ENCODE assay signal across 8 cellular contexts in genomic region chr7:133081605-133082389, GRCh38. TPM values are rescaled to one million over a fixed set of nuclear protein-coding genes. Genes with fewer than 3 reads are reported as not detected.
DNase-seq lines count a peak whose midpoint lies in the region; ATAC-seq and TF ChIP-seq lines count a peak whose summit lies in the region.

CHCHD3 (minus strand) TSS chr7:133082090; CDS start chr7:133081937, 153 bp downstream.

- H3K4me1 Mint-ChIP-seq in H9, result peaks cover 35 to 36% of the 10 kb centered on the region in 2 experiments
- peaks cover 5 to 16% of the 10 kb centered on the region in 2 donors for H3K4me1 Mint-ChIP-seq in natural killer cell treated with Interleukin-12 subunit alpha and Interleukin-12 subunit beta and Interleukin-15 and Interleukin-18, amount 100 ng/mL, for 72 hours (ENCODE audit: low read depth in 2 of 2)

- ATAC-seq in natural killer cell treated with Interleukin-12 subunit alpha and Interleukin-12 subunit beta and Interleukin-15 and Interleukin-18, amount 100 ng/mL, for 72 hours, result peak; percentile 100
- peak; percentile 99 for ATAC-seq in stimulated activated naive CD8-positive, alpha-beta T cell treated with anti-CD3 and anti-CD28 coated beads, Interleukin-15, Interleukin-2, amounts not matched to agents 100 U/mL and 50 U/mL, for 24 hours

- H3K27me3 ChIP-seq in H9 (ENCODE audit: insufficient read depth, low read length), result no peaks in the 10 kb centered on the region
- H3K27me3 ChIP-seq in MG63, result no peaks in the 10 kb centered on the region

- no peak within 1 kb of the TSS for H4K5ac ChIP-seq in H9 (ENCODE audit: insufficient read length, low read depth, low read length)

- WGBS in H9 (ENCODE audit: extremely low coverage, insufficient read length, low lambda C conversion rate), result no CpG with 5 or more reads among the region's 58 CpGs

- no peak within 1 kb of the TSS for H2BK120ac ChIP-seq in H9 (ENCODE audit: low read depth, low read length, poor library complexity, severe bottlenecking)

- peak within 1 kb of the TSS; percentile 67 to 97 (median 95) for H3K27ac Mint-ChIP-seq in H9
- peak within 1 kb of the TSS; percentile 85 to 90 for H3K27ac Mint-ChIP-seq in natural killer cell treated with Interleukin-12 subunit alpha and Interleukin-12 subunit beta and Interleukin-15 and Interleukin-18, amount 100 ng/mL, for 72 hours

- TF ChIP-seq CTCF in H9 (conservative IDR thresholded peaks at IDR 0.05) (no peak), fibroblast of pulmonary artery (IDR thresholded peaks at IDR 0.05; ENCODE audit: low read length, missing control alignments) (no peak)

- H3K4me1 ChIP-seq in H9 (ENCODE audit: insufficient read depth, low read length), result peaks cover 5% of the 10 kb centered on the region; the same call in 1 of the 2 replicates

- peaks cover 30% of the 10 kb centered on the region; the same call in 1 of the 2 replicates for H3K79me2 ChIP-seq in H9 (ENCODE audit: insufficient read depth, low read length)

- H4K8ac ChIP-seq in H9 (replicated peaks; ENCODE audit: insufficient read length, low read depth, low read length), result no peak within 1 kb of the TSS

- H4K91ac ChIP-seq in H9 (ENCODE audit: insufficient read length, low read depth, low read length), result no peak within 1 kb of the TSS

- no peaks in the 10 kb centered on the region; the same call in 1 of the 2 replicates for H3K36me3 ChIP-seq in MG63

- H3K14ac ChIP-seq in H9 (ENCODE audit: insufficient read depth, low read length), result peak within 1 kb of the TSS; percentile 84

- no peak within 1 kb of the TSS for H2BK20ac ChIP-seq in H9 (ENCODE audit: low read depth, low read length, poor library complexity, severe bottlenecking)

- H3K9me3 ChIP-seq in H9 (ENCODE audit: control insufficient read depth, low read depth, low read length), result no peaks in the 10 kb centered on the region
- no peaks in the 10 kb centered on the region for H3K9me3 ChIP-seq in MG63

- H3K4ac ChIP-seq in H9 (ENCODE audit: low read depth, low read length), result no peak within 1 kb of the TSS

- H3K18ac ChIP-seq in H9 (ENCODE audit: insufficient read length, low read depth, low read length), result peak within 1 kb of the TSS; percentile 54

- no peaks in the 10 kb centered on the region; a peak in 1 of 7 replicates for H3K36me3 Mint-ChIP-seq in H9 (ENCODE audit: insufficient read depth in 1 of 3, low read depth in 3 of 3)
- peaks cover 6% of the 10 kb centered on the region for H3K36me3 Mint-ChIP-seq in natural killer cell treated with Interleukin-12 subunit alpha and Interleukin-12 subunit beta and Interleukin-15 and Interleukin-18, amount 100 ng/mL, for 72 hours

- H3K23me2 ChIP-seq in H9 (ENCODE audit: insufficient read length, low read depth, low read length, poor library complexity, severe bottlenecking), result peaks cover 7% of the 10 kb centered on the region

- H3K4me3 Mint-ChIP-seq in H9, result peak within 1 kb of the TSS; percentile 89 to 94
- peak within 1 kb of the TSS; percentile 98 for H3K4me3 Mint-ChIP-seq in natural killer cell treated with Interleukin-12 subunit alpha and Interleukin-12 subunit beta and Interleukin-15 and Interleukin-18, amount 100 ng/mL, for 72 hours

- H3K27ac ChIP-seq in H9 (ENCODE audit: insufficient read length, low read depth, low read length), result no peak within 1 kb of the TSS

- peak within 1 kb of the TSS; percentile 77 for H3K9ac ChIP-seq in H9 (ENCODE audit: extremely low read depth, insufficient read length, low read length)

- no peak within 1 kb of the TSS for H3K23ac ChIP-seq in H9 (ENCODE audit: insufficient read length, low read depth, low read length)

- H3K79me1 ChIP-seq in H9 (ENCODE audit: insufficient read depth, low read depth, low read length, poor library complexity, severe bottlenecking), result peaks cover 4% of the 10 kb centered on the region

- H2BK15ac ChIP-seq in H9 (ENCODE audit: low read depth, low read length), result no peak within 1 kb of the TSS

- H4K20me1 ChIP-seq in H9 (ENCODE audit: control insufficient read depth, insufficient read depth, insufficient read length), result no peaks in the 10 kb centered on the region

- H2AK5ac ChIP-seq in H9 (ENCODE audit: insufficient read length, low read length), result no peak within 1 kb of the TSS

- H3K9me3 Mint-ChIP-seq in H9, result no peaks in the 10 kb centered on the region
- H3K9me3 Mint-ChIP-seq in natural killer cell treated with Interleukin-12 subunit alpha and Interleukin-12 subunit beta and Interleukin-15 and Interleukin-18, amount 100 ng/mL, for 72 hours, result no peaks in the 10 kb centered on the region

- H3K27me3 Mint-ChIP-seq in H9 (ENCODE audit: low read depth), result no peaks in the 10 kb centered on the region
- H3K27me3 Mint-ChIP-seq in natural killer cell treated with Interleukin-12 subunit alpha and Interleukin-12 subunit beta and Interleukin-15 and Interleukin-18, amount 100 ng/mL, for 72 hours, result peaks cover 6% of the 10 kb centered on the region in 2 donors

- DNase-seq in ELR (ENCODE audit: low read depth), result peak; percentile 98
- DNase-seq in H9, result peak; percentile 99
- peak; percentile 97 for DNase-seq in MG63
- DNase-seq in SHP77 treated with DMSO at 0.1 percent for 48 hours (lab: John Stamatoyannopoulos, UW), result peak; percentile 95
- peak; percentile 99 for DNase-seq in activated effector memory CD4-positive, alpha-beta T cell treated with anti-CD3 and anti-CD28 coated beads, Interleukin-2, amount 50 U/mL, for 16 hours
- DNase-seq in fibroblast of pulmonary artery (ENCODE audit: low read depth), result peak; percentile 98
- DNase-seq in natural killer cell treated with Interleukin-12 subunit alpha and Interleukin-12 subunit beta and Interleukin-15 and Interleukin-18, amount 100 ng/mL, for 72 hours (ENCODE audit: low spot score), result peak; percentile 97
- DNase-seq in stimulated activated naive CD8-positive, alpha-beta T cell treated with anti-CD3 and anti-CD28 coated beads, Interleukin-15, Interleukin-2, amounts not matched to agents 100 U/mL and 50 U/mL, for 24 hours, result peak; percentile 94

- no peak within 1 kb of the TSS for H2BK5ac ChIP-seq in H9 (ENCODE audit: insufficient read length, low read length)

- H3T11ph ChIP-seq in H9 (ENCODE audit: low read length), result no peak within 1 kb of the TSS

- no peak within 1 kb of the TSS for H3K56ac ChIP-seq in H9 (ENCODE audit: insufficient read length, low read depth, low read length)

- peak within 1 kb of the TSS; percentile 34 for H2AFZ ChIP-seq in H9 (ENCODE audit: low read length)

- no peak within 1 kb of the TSS for H2BK12ac ChIP-seq in H9 (ENCODE audit: insufficient read length, low read depth, low read length)

- H3K4me2 ChIP-seq in H9 (ENCODE audit: insufficient read depth, insufficient read length, low read length), result peak within 1 kb of the TSS; percentile 92

- H3K4me3 ChIP-seq in MG63 (peak within 1 kb of the TSS; percentile 93), fibroblast of pulmonary artery (replicated peaks; ENCODE audit: low read depth, low read length) (peak within 1 kb of the TSS; percentile 92)

RNA-seq across cellular contexts. Expression of gene CHCHD3, which starts in this region (rescaled TPM):
- total RNA-seq in H9 (2021), result 104 and 110 TPM in 2 replicates
- total RNA-seq in MG63 (2014; rRNA removed; shearing (Covaris generic); ENCODE audit: low replicate concordance), result 94.7 and 130 TPM in 2 replicates
- 10 to 100 TPM; 58.8 to 96.1 TPM for total RNA-seq in natural killer cell treated with Interleukin-12 subunit alpha and Interleukin-12 subunit beta and Interleukin-15 and Interleukin-18, amount 100 ng/mL, for 72 hours
